Comparison of ENCODE assay signal across 8 cellular contexts in the genomic region with DNA sequence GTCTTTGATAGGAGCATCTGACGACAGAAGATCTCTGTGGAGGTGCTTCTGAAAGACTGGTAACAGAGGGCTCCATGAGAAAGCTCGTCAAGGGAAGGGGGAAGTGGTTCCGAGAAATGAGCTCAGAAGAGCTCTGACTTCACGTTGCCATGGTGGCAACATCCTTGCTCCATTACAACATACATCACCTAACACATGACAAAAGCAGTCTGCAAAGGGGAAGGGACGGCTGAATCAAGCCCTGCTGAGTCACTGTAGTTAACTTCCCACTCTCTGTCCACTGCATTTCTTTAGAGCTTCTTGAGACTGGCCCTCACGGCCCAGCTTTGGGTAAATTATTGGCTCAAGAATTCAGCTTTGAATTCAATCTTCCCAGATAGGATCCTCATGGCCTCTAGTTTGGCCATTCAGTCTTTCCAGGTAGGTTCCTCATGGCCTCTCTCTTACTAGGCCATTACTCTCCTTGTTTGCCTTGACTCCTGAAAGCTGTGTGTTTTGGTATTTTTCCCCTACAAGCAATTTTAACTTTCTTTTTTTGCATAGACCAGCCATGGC.
A peak's percentile ranks its signal among the peaks of the same experiment; 100 is the strongest.
DNase-seq lines count a peak whose midpoint lies in the region; ATAC-seq and TF ChIP-seq lines count a peak whose summit lies in the region.

No MANE protein-coding gene starts in this region.

- TF ChIP-seq POLR2A in esophagus squamous epithelium (IDR thresholded peaks at IDR 0.05): no peak

- H3K4me3 ChIP-seq in PC-3 (ENCODE audit: low read length) (no peak overlapping the region), esophagus squamous epithelium (no peak overlapping the region), psoas muscle (no peak overlapping the region), Karpas-422 (ENCODE audit: low read length) (no peak overlapping the region)

- no peaks in the 10 kb centered on the region for H3K27me3 ChIP-seq in PC-3 (ENCODE audit: low read length)
- H3K27me3 ChIP-seq in esophagus squamous epithelium: no peaks in the 10 kb centered on the region
- no peaks in the 10 kb centered on the region for H3K27me3 ChIP-seq in psoas muscle (ENCODE audit: insufficient read depth in 3 of 3, low read length in 2 of 3)
- H3K27me3 ChIP-seq in Karpas-422 (ENCODE audit: low read length): no peaks in the 10 kb centered on the region

- no peak overlapping the region for H3K9ac ChIP-seq in PC-3 (ENCODE audit: low read length)
- H3K9ac ChIP-seq in Karpas-422 (ENCODE audit: low read length): no peak overlapping the region

- CTCF ChIA-PET in PC-3 (lab: Charles Lee): no interaction called here

- no peaks in the 10 kb centered on the region for H4K20me1 ChIP-seq in PC-3 (ENCODE audit: low read length)
- H4K20me1 ChIP-seq in Karpas-422 (ENCODE audit: insufficient read depth, low read depth, low read length): no peaks in the 10 kb centered on the region

- no peak for TF ChIP-seq CTCF in PC-3 (conservative IDR thresholded peaks at IDR 0.05; ENCODE audit: low read depth, low read length)
- TF ChIP-seq CTCF in esophagus squamous epithelium (IDR thresholded peaks at IDR 0.05): no peak
- no peak for TF ChIP-seq CTCF in psoas muscle (IDR thresholded peaks at IDR 0.05)

- H2AFZ ChIP-seq in PC-3 (ENCODE audit: low read length) (no peak overlapping the region), Karpas-422 (ENCODE audit: low read length) (no peak overlapping the region)

- H3K79me2 ChIP-seq in PC-3 (ENCODE audit: low read length) (no peaks in the 10 kb centered on the region), Karpas-422 (ENCODE audit: low read length) (no peaks in the 10 kb centered on the region)

- no TSS peak for BruUV-seq in PC-3 (replicated peaks; lab: Mats Ljungman, UMichigan)

- peak; percentile 27; the same call in 1 of the 2 replicates for ATAC-seq in PC-3
- peak; percentile 40 to 57 (median 54) for ATAC-seq in psoas muscle
- no peak for ATAC-seq in GM19467 (IDR thresholded peaks at IDR 0.05; ENCODE audit: unreplicated experiment)
- ATAC-seq in GM18868 (IDR thresholded peaks at IDR 0.05; ENCODE audit: unreplicated experiment): no peak

- peaks cover 5% of the 10 kb centered on the region; the same call in 1 of the 2 replicates for H3K4me1 ChIP-seq in PC-3 (ENCODE audit: insufficient read depth, low read length)
- peaks cover 3 to 27% (median 27%) of the 10 kb centered on the region in 3 donors for H3K4me1 ChIP-seq in esophagus squamous epithelium
- H3K4me1 ChIP-seq in psoas muscle: peaks cover 16% of the 10 kb centered on the region
- H3K4me1 ChIP-seq in Karpas-422 (ENCODE audit: low read length): no peaks in the 10 kb centered on the region

- DNase-seq in GM04503 (ENCODE audit: low read depth) (peak; percentile 63), PC-3 (no peak), esophagus squamous epithelium (lab: John Stamatoyannopoulos, UW) (no peak), psoas muscle (peak in 1 of 2 donors; percentile 34), Karpas-422 (no peak), NCI-H2081 (lab: John Stamatoyannopoulos, UW) (no peak)

- no peaks in the 10 kb centered on the region for H3F3A ChIP-seq in PC-3 (ENCODE audit: low read length, unreplicated experiment)

- no peak overlapping the region for H3K4me2 ChIP-seq in PC-3 (ENCODE audit: low read length)
- H3K4me2 ChIP-seq in Karpas-422 (ENCODE audit: low read depth, low read length, poor library complexity, severe bottlenecking): no peak overlapping the region

- H3K27ac ChIP-seq in PC-3 (ENCODE audit: low read length) (no peak overlapping the region), esophagus squamous epithelium (peak overlapping the region in 3 of 4 donors; percentile 33 to 61 (median 45)), psoas muscle (no peak overlapping the region), Karpas-422 (ENCODE audit: low read length) (no peak overlapping the region)

- POLR2A ChIA-PET in PC-3 (lab: Charles Lee; ENCODE audit: unreplicated experiment): no interaction called here

- H3K36me3 ChIP-seq in PC-3 (ENCODE audit: low read depth, low read length) (no peaks in the 10 kb centered on the region), esophagus squamous epithelium (no peaks in the 10 kb centered on the region), psoas muscle (ENCODE audit: insufficient read depth in 1 of 2, low read depth in 1 of 2) (no peaks in the 10 kb centered on the region), Karpas-422 (ENCODE audit: insufficient read depth, low read length) (no peaks in the 10 kb centered on the region)

- H3K9me3 ChIP-seq in PC-3 (ENCODE audit: low read length) (no peaks in the 10 kb centered on the region), esophagus squamous epithelium (no peaks in the 10 kb centered on the region), psoas muscle (no peaks in the 10 kb centered on the region), Karpas-422 (ENCODE audit: low read length) (no peaks in the 10 kb centered on the region)

- intact Hi-C loops in PC-3 (cut with micrococcal nuclease) (no loop called here), esophagus squamous epithelium (cut with DNase I) (loop anchor here (10.0 kb wide), 1 partner anchor 145 kb away; no protein-coding TSS in a partner anchor), psoas muscle (cut with DNase I) (loop anchor here in 1 of 2 donors (5.0 kb wide), 2 partner anchors 43 to 138 kb away; no protein-coding TSS in a partner anchor)

- WGBS in esophagus squamous epithelium, 2 donors: 56 to 72% methylated on average over 6 of the region's 6 CpGs
- WGBS in psoas muscle, 3 donors: 82 to 86% (median 85%) methylated on average over 6 of the region's 6 CpGs

- H3K9me2 ChIP-seq in PC-3 (replicated peaks; ENCODE audit: low read length) (no peaks in the 10 kb centered on the region), Karpas-422 (replicated peaks; ENCODE audit: insufficient read depth, low read length) (no peaks in the 10 kb centered on the region)

Comparison
In these comparisons a context has a peak if more than half of its experiments do, and no peak if none do; other contexts are left out.
1. ATAC-seq: peak in PC-3 (single experiment) and psoas muscle (4 of 4); none in GM19467 (single experiment) and GM18868 (single experiment).
2. H3K27ac ChIP-seq: peak in esophagus squamous epithelium (3 of 4); none in PC-3 (single experiment), psoas muscle (single experiment) and Karpas-422 (single experiment).